In the genomic region with DNA sequence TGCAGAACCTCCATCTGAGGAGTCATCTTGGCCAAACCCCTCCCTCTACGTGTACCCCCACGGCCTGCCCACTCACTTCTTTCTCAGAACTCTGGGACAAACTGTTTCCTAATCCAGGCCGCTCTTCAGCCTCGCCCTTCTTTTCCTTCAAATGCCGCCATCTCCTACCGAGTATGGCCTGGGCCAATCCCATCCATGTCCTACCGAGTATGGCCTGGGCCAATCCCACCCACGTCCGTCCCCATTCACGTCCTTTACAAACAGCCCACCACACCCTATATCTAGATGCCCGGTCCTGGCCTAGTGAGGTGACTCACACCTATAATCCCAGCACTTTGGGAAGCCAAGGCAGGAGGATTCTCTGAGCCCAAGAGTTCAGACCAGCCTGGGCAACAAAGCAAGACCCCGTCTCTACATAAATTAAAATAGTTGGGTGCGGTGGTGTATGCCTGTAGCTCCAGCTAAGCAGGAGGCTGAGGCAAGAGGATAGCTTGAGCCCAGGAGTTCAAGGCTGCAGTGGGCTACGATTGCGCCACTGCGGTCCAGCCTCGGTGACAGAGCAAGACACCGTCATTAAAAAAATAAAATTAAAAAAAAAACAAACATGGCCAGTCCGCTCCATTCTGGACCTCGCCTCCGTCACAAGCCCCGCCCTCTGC, we compare ENCODE assay signal across 2 cellular contexts.
TF ChIP-seq lines count a peak whose summit lies in the region.

No MANE protein-coding gene starts in this region.

TF ChIP-seq in A549, 52 proteins besides CTCF, POLR2A, EP300 and RAD21:
- TF ChIP-seq ZFP36 (IDR thresholded peaks at IDR 0.05; ENCODE audit: borderline replicate concordance, partially characterized antibody) (no peak), CBX2 (IDR thresholded peaks at IDR 0.05; ENCODE audit: borderline replicate concordance, low read depth) (no peak), ZC3H11A (IDR thresholded peaks at IDR 0.05) (no peak), EHF (CRISPR knock-in tag; IDR thresholded peaks at IDR 0.05) (no peak), RNF2 (IDR thresholded peaks at IDR 0.05; ENCODE audit: borderline replicate concordance, low read depth) (no peak), RFX5 (IDR thresholded peaks at IDR 0.05) (no peak), TFCP2L1 (CRISPR knock-in tag; IDR thresholded peaks at IDR 0.05) (no peak), ATOH8 (CRISPR knock-in tag; IDR thresholded peaks at IDR 0.05; ENCODE audit: low read depth) (no peak), KDM1A (IDR thresholded peaks at IDR 0.05; ENCODE audit: low read depth) (no peak), CHD4 (IDR thresholded peaks at IDR 0.05; ENCODE audit: borderline replicate concordance) (no peak), REST (IDR thresholded peaks at IDR 0.05) (no peak), TP53 (CRISPR knock-in tag; IDR thresholded peaks at IDR 0.05) (no peak), RARB (CRISPR knock-in tag; IDR thresholded peaks at IDR 0.05) (no peak), CEBPB (IDR thresholded peaks at IDR 0.05) (no peak), FOSL2 (IDR thresholded peaks at IDR 0.05) (no peak), FOSL2 (CRISPR knock-in tag; IDR thresholded peaks at IDR 0.05) (no peak), HOXB5 (CRISPR knock-in tag; IDR thresholded peaks at IDR 0.05) (no peak), ZNF302 (CRISPR knock-in tag; IDR thresholded peaks at IDR 0.05) (no peak), SMC3 (IDR thresholded peaks at IDR 0.05) (no peak)
- TF ChIP-seq, protein P1, sequence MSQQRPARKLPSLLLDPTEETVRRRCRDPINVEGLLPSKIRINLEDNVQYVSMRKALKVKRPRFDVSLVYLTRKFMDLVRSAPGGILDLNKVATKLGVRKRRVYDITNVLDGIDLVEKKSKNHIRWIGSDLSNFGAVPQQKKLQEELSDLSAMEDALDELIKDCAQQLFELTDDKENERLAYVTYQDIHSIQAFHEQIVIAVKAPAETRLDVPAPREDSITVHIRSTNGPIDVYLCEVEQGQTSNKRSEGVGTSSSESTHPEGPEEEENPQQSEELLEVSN (IDR thresholded peaks at IDR 0.05; ENCODE audit: borderline replicate concordance, low read depth): no peak

TF ChIP-seq in IMR-90, 13 proteins besides CTCF, POLR2A, EP300 and RAD21 (continued from another document):
- TF ChIP-seq MXI1 (IDR thresholded peaks at IDR 0.05; ENCODE audit: borderline replicate concordance, low read depth, low read length) (no peak), RFX5 (IDR thresholded peaks at IDR 0.05; ENCODE audit: low read depth, low read length) (no peak), MAFK (IDR thresholded peaks at IDR 0.05; ENCODE audit: low read depth, low read length) (no peak), BHLHE40 (IDR thresholded peaks at IDR 0.05; ENCODE audit: low read depth, low read length) (no peak), USF2 (IDR thresholded peaks at IDR 0.05; ENCODE audit: low read depth, low read length) (no peak), CEBPB (IDR thresholded peaks at IDR 0.05; ENCODE audit: low read depth, low read length) (peak; percentile 77)
